18 cellular contexts compared by ENCODE assay signal in genomic region chr1:220391426-220391825, GRCh38.
DNase-seq lines count a peak whose midpoint lies in the region; ATAC-seq lines count a peak whose summit lies in the region.
"Had no signal": no experiment of that assay in that cellular context is flagged by ENCODE, and none has a peak within 500 bp of the region (broad histone marks: within the 10 kb centered on the region; RNA-seq: fewer than 3 reads in every experiment).

No MANE protein-coding gene starts in this region.

- no peak overlapping the region for H3K4me3 Mint-ChIP-seq in CD8-positive, alpha-beta memory T cell
- H3K4me3 Mint-ChIP-seq: H9 had no signal

- CTCF ChIA-PET in CD8-positive, alpha-beta memory T cell (lab: Charles Lee), result no interaction called here

- H3K27me3 Mint-ChIP-seq in CD8-positive, alpha-beta memory T cell, result peaks cover 9 to 31% of the 10 kb centered on the region in 2 donors

- in situ Hi-C loops in ACHN (cut with HindIII; ENCODE audit: low pct_ligation_motif_present, low pct_unique_long_range_greater_than_20kb, low sequenced_read_pairs), result no loop called here

- H3K36me3 ChIP-seq in CD8-positive, alpha-beta memory T cell (ENCODE audit: insufficient read depth, low read length), result no peaks in the 10 kb centered on the region

- no peaks in the 10 kb centered on the region for H3K36me3 Mint-ChIP-seq in CD8-positive, alpha-beta memory T cell

- intact Hi-C loops in Right ventricle myocardium superior (cut with DNase I), result no loop called here

- ATAC-seq in Right ventricle myocardium superior (ENCODE audit: poor library complexity), result no peak
- ATAC-seq: HepG2 had no signal

- H3K9me3 ChIP-seq in CD8-positive, alpha-beta memory T cell (ENCODE audit: low read length), result no peaks in the 10 kb centered on the region

- no peak overlapping the region for H3K4me3 ChIP-seq in CD8-positive, alpha-beta memory T cell (ENCODE audit: low read length)

- no peaks in the 10 kb centered on the region for H3K27me3 ChIP-seq in CD8-positive, alpha-beta memory T cell (ENCODE audit: insufficient read depth, low read length, poor library complexity, severe bottlenecking)

- no peaks in the 10 kb centered on the region for H3K4me1 ChIP-seq in CD8-positive, alpha-beta memory T cell (ENCODE audit: insufficient read depth, low read length)

- H3K27ac Mint-ChIP-seq in CD8-positive, alpha-beta memory T cell, result no peak overlapping the region
- H3K27ac Mint-ChIP-seq: H9 had no signal

- POLR2A ChIA-PET in CD8-positive, alpha-beta memory T cell (lab: Charles Lee), result no interaction called here

- peak; percentile 17 for DNase-seq in NCI-H2107 treated with DMSO at 0.1 percent for 48 hours (lab: John Stamatoyannopoulos, UW; ENCODE audit: unreplicated experiment)
- no peak for DNase-seq in NCI-H2107 (lab: John Stamatoyannopoulos, UW)
- DNase-seq in NCI-H69 (lab: John Stamatoyannopoulos, UW), result peak; percentile 93
- DNase-seq in cerebellum (ENCODE audit: low spot score), result peak; percentile 6
- no peak for DNase-seq in CD8-positive, alpha-beta memory T cell
- DNase-seq in ACHN, result no peak
- DNase-seq in Right ventricle myocardium superior, result no peak
- no peak for DNase-seq in RKO (ENCODE audit: low spot score)
- DNase-seq: DND-41, GF-D8, H9, MM.1S, NCI-H2029 treated with DMSO at 0.1 percent for 48 hours, NCI-H510A, RPMI8226 had no signal

- H3K9me3 Mint-ChIP-seq in CD8-positive, alpha-beta memory T cell, result peaks cover 0 to 2% (median 0%) of the 10 kb centered on the region in 5 donors
- H3K9me3 Mint-ChIP-seq: H9 had no signal

- H3K27ac ChIP-seq in CD8-positive, alpha-beta memory T cell (ENCODE audit: low read depth, low read length), result no peak overlapping the region
- H3K27ac ChIP-seq: C4-2B, KMS-11 had no signal

- H3K4me1 Mint-ChIP-seq in CD8-positive, alpha-beta memory T cell, result no peaks in the 10 kb centered on the region

Comparison
In these comparisons a context has a peak if more than half of its experiments do, and no peak if none do; other contexts are left out.
1. DNase-seq: peak in NCI-H2107 treated with DMSO at 0.1 percent for 48 hours (single experiment), NCI-H69 (single experiment) and cerebellum (single experiment); none in NCI-H2107 (single experiment), CD8-positive, alpha-beta memory T cell (0 of 5), ACHN (single experiment), Right ventricle myocardium superior (single experiment) and RKO (single experiment).